1 cellular context compared by ENCODE assay signal in the genomic region with DNA sequence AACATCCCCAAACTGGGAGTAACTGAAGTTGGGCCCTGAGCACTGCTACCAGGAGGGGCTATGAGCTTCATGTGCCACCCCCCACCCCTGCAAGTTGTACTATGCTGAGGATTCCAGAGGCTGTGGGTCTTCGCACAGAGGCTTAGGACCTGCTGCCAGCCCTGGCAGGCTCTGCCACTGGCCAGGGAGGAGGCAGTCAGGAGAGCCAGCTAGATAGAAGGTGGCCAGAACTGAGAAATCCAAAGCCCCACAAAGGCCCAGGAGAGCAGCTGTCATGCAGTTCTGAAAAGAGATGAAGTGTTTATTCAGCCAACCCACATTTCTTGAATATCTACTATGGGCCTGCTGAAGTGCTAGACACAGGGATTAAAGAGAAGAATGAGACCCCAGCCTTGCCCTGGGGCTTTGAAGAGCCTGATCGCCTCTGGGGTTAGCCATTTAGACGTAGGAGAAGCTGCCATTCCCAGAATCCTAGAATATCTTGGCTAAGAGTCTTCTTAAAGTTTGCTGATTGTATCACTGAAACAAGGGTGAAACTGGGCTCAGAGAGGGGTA.
TF ChIP-seq lines count a peak whose summit lies in the region.

No MANE protein-coding gene starts in this region.

TF ChIP-seq in SK-N-SH treated with all-trans-retinoic acid at 6 μM for 48 hours, 23 proteins besides CTCF, POLR2A, EP300 and RAD21:
- TF ChIP-seq TSHZ2 (CRISPR knock-in tag; IDR thresholded peaks at IDR 0.05) (no peak), BACH2 (CRISPR knock-in tag; IDR thresholded peaks at IDR 0.05; ENCODE audit: borderline replicate concordance) (no peak), ZNF565 (CRISPR knock-in tag; conservative IDR thresholded peaks at IDR 0.05; ENCODE audit: low read depth) (no peak), POU6F1 (CRISPR knock-in tag; IDR thresholded peaks at IDR 0.05; ENCODE audit: borderline replicate concordance, low read depth) (no peak), ZNF70 (CRISPR knock-in tag; IDR thresholded peaks at IDR 0.05) (no peak), TCF4 (CRISPR knock-in tag; IDR thresholded peaks at IDR 0.05; ENCODE audit: borderline replicate concordance) (no peak), ESRRG (CRISPR knock-in tag; IDR thresholded peaks at IDR 0.05) (no peak), TOX (CRISPR knock-in tag; IDR thresholded peaks at IDR 0.05; ENCODE audit: borderline replicate concordance) (no peak), ZFP3 (CRISPR knock-in tag; IDR thresholded peaks at IDR 0.05) (no peak), ARNTL (CRISPR knock-in tag; IDR thresholded peaks at IDR 0.05; ENCODE audit: borderline replicate concordance, low read depth) (no peak), ISL1 (CRISPR knock-in tag; IDR thresholded peaks at IDR 0.05) (no peak), ZNF8 (CRISPR knock-in tag; IDR thresholded peaks at IDR 0.05) (no peak), ZFP30 (CRISPR knock-in tag; IDR thresholded peaks at IDR 0.05) (no peak), CREB5 (CRISPR knock-in tag; IDR thresholded peaks at IDR 0.05; ENCODE audit: low read depth) (no peak), PPARA (CRISPR knock-in tag; IDR thresholded peaks at IDR 0.05; ENCODE audit: borderline replicate concordance) (no peak), SNAI2 (CRISPR knock-in tag; IDR thresholded peaks at IDR 0.05) (no peak), RARB (CRISPR knock-in tag; IDR thresholded peaks at IDR 0.05) (no peak), CSDC2 (CRISPR knock-in tag; IDR thresholded peaks at IDR 0.05) (no peak)
- TF ChIP-seq, protein P1, sequence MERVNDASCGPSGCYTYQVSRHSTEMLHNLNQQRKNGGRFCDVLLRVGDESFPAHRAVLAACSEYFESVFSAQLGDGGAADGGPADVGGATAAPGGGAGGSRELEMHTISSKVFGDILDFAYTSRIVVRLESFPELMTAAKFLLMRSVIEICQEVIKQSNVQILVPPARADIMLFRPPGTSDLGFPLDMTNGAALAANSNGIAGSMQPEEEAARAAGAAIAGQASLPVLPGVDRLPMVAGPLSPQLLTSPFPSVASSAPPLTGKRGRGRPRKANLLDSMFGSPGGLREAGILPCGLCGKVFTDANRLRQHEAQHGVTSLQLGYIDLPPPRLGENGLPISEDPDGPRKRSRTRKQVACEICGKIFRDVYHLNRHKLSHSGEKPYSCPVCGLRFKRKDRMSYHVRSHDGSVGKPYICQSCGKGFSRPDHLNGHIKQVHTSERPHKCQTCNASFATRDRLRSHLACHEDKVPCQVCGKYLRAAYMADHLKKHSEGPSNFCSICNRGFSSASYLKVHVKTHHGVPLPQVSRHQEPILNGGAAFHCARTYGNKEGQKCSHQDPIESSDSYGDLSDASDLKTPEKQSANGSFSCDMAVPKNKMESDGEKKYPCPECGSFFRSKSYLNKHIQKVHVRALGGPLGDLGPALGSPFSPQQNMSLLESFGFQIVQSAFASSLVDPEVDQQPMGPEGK (CRISPR knock-in tag; IDR thresholded peaks at IDR 0.05; ENCODE audit: borderline replicate concordance) = no peak
